14 cellular contexts compared by ENCODE assay signal in the genomic region with DNA sequence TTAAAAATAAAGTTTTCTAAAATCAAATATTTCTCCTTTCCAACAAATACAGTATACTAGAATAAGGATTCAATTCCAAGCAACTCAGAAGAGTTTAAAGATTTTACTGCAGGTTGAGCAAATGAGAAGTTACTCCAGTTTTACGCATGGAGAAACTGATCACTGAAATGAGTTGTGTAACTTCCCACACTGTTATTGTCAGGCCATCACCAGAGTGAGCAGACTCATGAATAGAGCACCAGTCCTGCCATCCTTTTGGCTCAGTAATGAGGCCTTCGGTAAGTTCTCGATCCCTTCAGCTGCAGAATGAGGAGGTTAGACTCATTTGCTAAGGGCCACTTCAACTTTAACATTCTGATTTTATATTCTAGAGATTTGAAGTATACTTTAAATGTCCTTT. TPM values are rescaled to one million over a fixed set of nuclear protein-coding genes. Genes with fewer than 3 reads are reported as not detected.
"Had no signal": no experiment of that assay in that cellular context is flagged by ENCODE, and none has a peak within 500 bp of the region (broad histone marks: within the 10 kb centered on the region; RNA-seq: fewer than 3 reads in every experiment).

No MANE protein-coding gene starts in this region.

- H3K4me3 ChIP-seq: cardiac muscle cell, dorsolateral prefrontal cortex, pancreas, suprapubic skin, upper lobe of left lung had no signal

- H3K9me3 Mint-ChIP-seq: activated naive CD4-positive, alpha-beta T cell treated with anti-CD3 and anti-CD28 coated beads, Interleukin-2, amount 50 U/mL, for 72 hours; activated T-cell treated with anti-CD3 and anti-CD28 coated beads, Interleukin-2, amount 50 U/mL, for 4 hours; stimulated activated naive CD8-positive, alpha-beta T cell treated with anti-CD3 and anti-CD28 coated beads, Interleukin-15, Interleukin-2, amounts not matched to agents 100 ng/mL and 50 ng/mL, for 24 hours had no signal

- H3K36me3 Mint-ChIP-seq: activated naive CD4-positive, alpha-beta T cell treated with anti-CD3 and anti-CD28 coated beads, Interleukin-2, amount 50 U/mL, for 72 hours had no signal

- H3K27ac ChIP-seq: cardiac muscle cell, dorsolateral prefrontal cortex, pancreas, suprapubic skin, upper lobe of left lung had no signal

- H3K27ac Mint-ChIP-seq: activated CD8-positive, alpha-beta T cell treated with anti-CD3 and anti-CD28 coated beads for 36 hours; activated naive CD4-positive, alpha-beta T cell treated with anti-CD3 and anti-CD28 coated beads, Interleukin-2, amount 50 U/mL, for 72 hours; stimulated activated naive CD8-positive, alpha-beta T cell treated with anti-CD3 and anti-CD28 coated beads, Interleukin-15, Interleukin-2, amounts not matched to agents 100 ng/mL and 50 ng/mL, for 24 hours; T-helper 17 cell had no signal

- H3K9me3 ChIP-seq: pancreas, suprapubic skin, upper lobe of left lung had no signal

- H3K4me1 ChIP-seq: pancreas had no signal

- H3K27me3 Mint-ChIP-seq: activated CD8-positive, alpha-beta T cell treated with anti-CD3 and anti-CD28 coated beads for 36 hours; stimulated activated naive CD8-positive, alpha-beta T cell treated with anti-CD3 and anti-CD28 coated beads, Interleukin-15, Interleukin-2, amounts not matched to agents 100 ng/mL and 50 ng/mL, for 24 hours; T-helper 17 cell had no signal

- H3K4me3 Mint-ChIP-seq: activated CD8-positive, alpha-beta T cell treated with anti-CD3 and anti-CD28 coated beads for 36 hours; activated T-cell treated with anti-CD3 and anti-CD28 coated beads, Interleukin-2, amount 50 U/mL, for 4 hours; stimulated activated naive CD8-positive, alpha-beta T cell treated with anti-CD3 and anti-CD28 coated beads, Interleukin-15, Interleukin-2, amounts not matched to agents 100 ng/mL and 50 ng/mL, for 24 hours; T-helper 17 cell had no signal

- DNase-seq: activated CD4-positive, alpha-beta T cell treated with anti-CD3 and anti-CD28 coated beads for 48 hours; activated CD8-positive, alpha-beta T cell treated with anti-CD3 and anti-CD28 coated beads for 36 hours; activated effector memory CD4-positive, alpha-beta T cell treated with Interleukin-2 at 50 U/mL for 16 hours; activated T-cell treated with anti-CD3 and anti-CD28 coated beads, Interleukin-2, amount 50 U/mL, for 4 hours; dorsolateral prefrontal cortex; islet precursor cell; pancreas; T-helper 17 cell; upper lobe of left lung had no signal

- ATAC-seq: activated CD8-positive, alpha-beta T cell treated with anti-CD3 and anti-CD28 coated beads for 36 hours; activated naive CD4-positive, alpha-beta T cell treated with anti-CD3 and anti-CD28 coated beads, Interleukin-2, amount 50 U/mL, for 72 hours; activated T-cell treated with anti-CD3 and anti-CD28 coated beads, Interleukin-2, amount 50 U/mL, for 4 hours; esophagus mucosa; pancreas; T-helper 17 cell had no signal

- H3K4me1 Mint-ChIP-seq: T-helper 17 cell had no signal

- H3K27me3 ChIP-seq: cardiac muscle cell, dorsolateral prefrontal cortex, pancreas, suprapubic skin, upper lobe of left lung had no signal

- H3K36me3 ChIP-seq: cardiac muscle cell, pancreas, suprapubic skin, upper lobe of left lung had no signal

RNA-seq across cellular contexts. Expression of a gene that starts 48.6 kb away (rescaled TPM):
- total RNA-seq: activated CD8-positive, alpha-beta T cell treated with anti-CD3 and anti-CD28 coated beads for 36 hours; cardiac muscle cell had no signal
- polyA plus RNA-seq: cardiac muscle cell had no signal
